ENCODE assay signal across 2 cellular contexts in the genomic region with DNA sequence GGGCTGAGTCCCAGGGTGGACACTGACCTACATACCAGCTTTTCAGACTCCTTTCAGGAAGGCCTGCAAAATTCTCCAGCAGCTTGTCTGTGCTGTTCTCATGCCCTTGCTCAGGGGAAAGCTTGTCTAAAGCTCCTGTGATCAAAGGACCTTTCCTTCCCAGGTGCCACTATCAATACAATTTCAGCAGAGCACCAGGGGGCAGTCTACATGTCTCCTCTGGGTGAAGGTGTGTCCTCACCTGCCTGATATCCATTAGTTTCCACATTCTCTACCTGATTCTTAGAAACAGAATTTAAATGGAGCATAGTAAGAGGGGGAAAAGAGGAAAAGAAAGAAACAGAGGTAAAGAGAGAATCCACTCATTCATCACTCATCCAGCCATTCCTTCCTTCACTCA.
TF ChIP-seq lines count a peak whose summit lies in the region.

No MANE protein-coding gene starts in this region.

TF ChIP-seq in Ishikawa, 13 proteins besides CTCF, POLR2A, EP300 and RAD21:
- TF ChIP-seq CREB1 (IDR thresholded peaks at IDR 0.05; ENCODE audit: low read depth) (no peak), YY1 (IDR thresholded peaks at IDR 0.05; ENCODE audit: low read depth) (no peak), NFIC (IDR thresholded peaks at IDR 0.05) (no peak), ZBTB7A (IDR thresholded peaks at IDR 0.05; ENCODE audit: low read depth) (no peak), CEBPB (IDR thresholded peaks at IDR 0.05) (no peak), TEAD4 (IDR thresholded peaks at IDR 0.05) (no peak), EGR1 (IDR thresholded peaks at IDR 0.05) (no peak)
- TF ChIP-seq, protein P1, sequence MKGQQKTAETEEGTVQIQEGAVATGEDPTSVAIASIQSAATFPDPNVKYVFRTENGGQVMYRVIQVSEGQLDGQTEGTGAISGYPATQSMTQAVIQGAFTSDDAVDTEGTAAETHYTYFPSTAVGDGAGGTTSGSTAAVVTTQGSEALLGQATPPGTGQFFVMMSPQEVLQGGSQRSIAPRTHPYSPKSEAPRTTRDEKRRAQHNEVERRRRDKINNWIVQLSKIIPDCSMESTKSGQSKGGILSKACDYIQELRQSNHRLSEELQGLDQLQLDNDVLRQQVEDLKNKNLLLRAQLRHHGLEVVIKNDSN (IDR thresholded peaks at IDR 0.05) = no peak
- TF ChIP-seq, protein P2, sequence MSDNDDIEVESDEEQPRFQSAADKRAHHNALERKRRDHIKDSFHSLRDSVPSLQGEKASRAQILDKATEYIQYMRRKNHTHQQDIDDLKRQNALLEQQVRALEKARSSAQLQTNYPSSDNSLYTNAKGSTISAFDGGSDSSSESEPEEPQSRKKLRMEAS (IDR thresholded peaks at IDR 0.05) = no peak

TF ChIP-seq in liver, 16 proteins besides CTCF, POLR2A, EP300 and RAD21:
- TF ChIP-seq, protein P2 (IDR thresholded peaks at IDR 0.05) = no peak
- TF ChIP-seq TAF1 (conservative IDR thresholded peaks at IDR 0.05) = no peak
- TF ChIP-seq, protein P3, sequence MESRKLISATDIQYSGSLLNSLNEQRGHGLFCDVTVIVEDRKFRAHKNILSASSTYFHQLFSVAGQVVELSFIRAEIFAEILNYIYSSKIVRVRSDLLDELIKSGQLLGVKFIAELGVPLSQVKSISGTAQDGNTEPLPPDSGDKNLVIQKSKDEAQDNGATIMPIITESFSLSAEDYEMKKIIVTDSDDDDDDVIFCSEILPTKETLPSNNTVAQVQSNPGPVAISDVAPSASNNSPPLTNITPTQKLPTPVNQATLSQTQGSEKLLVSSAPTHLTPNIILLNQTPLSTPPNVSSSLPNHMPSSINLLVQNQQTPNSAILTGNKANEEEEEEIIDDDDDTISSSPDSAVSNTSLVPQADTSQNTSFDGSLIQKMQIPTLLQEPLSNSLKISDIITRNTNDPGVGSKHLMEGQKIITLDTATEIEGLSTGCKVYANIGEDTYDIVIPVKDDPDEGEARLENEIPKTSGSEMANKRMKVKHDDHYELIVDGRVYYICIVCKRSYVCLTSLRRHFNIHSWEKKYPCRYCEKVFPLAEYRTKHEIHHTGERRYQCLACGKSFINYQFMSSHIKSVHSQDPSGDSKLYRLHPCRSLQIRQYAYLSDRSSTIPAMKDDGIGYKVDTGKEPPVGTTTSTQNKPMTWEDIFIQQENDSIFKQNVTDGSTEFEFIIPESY (IDR thresholded peaks at IDR 0.05) = no peak
- TF ChIP-seq RXRA (IDR thresholded peaks at IDR 0.05) = no peak
- no peak for TF ChIP-seq JUND (IDR thresholded peaks at IDR 0.05)
- TF ChIP-seq FOXA2 (IDR thresholded peaks at IDR 0.05) = no peak
- TF ChIP-seq HNF4G (IDR thresholded peaks at IDR 0.05) = no peak
- TF ChIP-seq GABPA (IDR thresholded peaks at IDR 0.05 in 1 of 2, conservative IDR thresholded peaks at IDR 0.05 in 1 of 2) = no peak
- TF ChIP-seq SP1 (IDR thresholded peaks at IDR 0.05) = no peak
- TF ChIP-seq YY1 (IDR thresholded peaks at IDR 0.05) = no peak
- TF ChIP-seq HNF4A (conservative IDR thresholded peaks at IDR 0.05) = no peak
- TF ChIP-seq EGR1 (IDR thresholded peaks at IDR 0.05; ENCODE audit: low read depth in 2 of 2) = no peak
- no peak for TF ChIP-seq NR2F2 (IDR thresholded peaks at IDR 0.05)
- TF ChIP-seq, protein P4, sequence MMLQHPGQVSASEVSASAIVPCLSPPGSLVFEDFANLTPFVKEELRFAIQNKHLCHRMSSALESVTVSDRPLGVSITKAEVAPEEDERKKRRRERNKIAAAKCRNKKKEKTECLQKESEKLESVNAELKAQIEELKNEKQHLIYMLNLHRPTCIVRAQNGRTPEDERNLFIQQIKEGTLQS (IDR thresholded peaks at IDR 0.05) = no peak
- no peak for TF ChIP-seq FOXA1 (IDR thresholded peaks at IDR 0.05)
- TF ChIP-seq, protein P5, sequence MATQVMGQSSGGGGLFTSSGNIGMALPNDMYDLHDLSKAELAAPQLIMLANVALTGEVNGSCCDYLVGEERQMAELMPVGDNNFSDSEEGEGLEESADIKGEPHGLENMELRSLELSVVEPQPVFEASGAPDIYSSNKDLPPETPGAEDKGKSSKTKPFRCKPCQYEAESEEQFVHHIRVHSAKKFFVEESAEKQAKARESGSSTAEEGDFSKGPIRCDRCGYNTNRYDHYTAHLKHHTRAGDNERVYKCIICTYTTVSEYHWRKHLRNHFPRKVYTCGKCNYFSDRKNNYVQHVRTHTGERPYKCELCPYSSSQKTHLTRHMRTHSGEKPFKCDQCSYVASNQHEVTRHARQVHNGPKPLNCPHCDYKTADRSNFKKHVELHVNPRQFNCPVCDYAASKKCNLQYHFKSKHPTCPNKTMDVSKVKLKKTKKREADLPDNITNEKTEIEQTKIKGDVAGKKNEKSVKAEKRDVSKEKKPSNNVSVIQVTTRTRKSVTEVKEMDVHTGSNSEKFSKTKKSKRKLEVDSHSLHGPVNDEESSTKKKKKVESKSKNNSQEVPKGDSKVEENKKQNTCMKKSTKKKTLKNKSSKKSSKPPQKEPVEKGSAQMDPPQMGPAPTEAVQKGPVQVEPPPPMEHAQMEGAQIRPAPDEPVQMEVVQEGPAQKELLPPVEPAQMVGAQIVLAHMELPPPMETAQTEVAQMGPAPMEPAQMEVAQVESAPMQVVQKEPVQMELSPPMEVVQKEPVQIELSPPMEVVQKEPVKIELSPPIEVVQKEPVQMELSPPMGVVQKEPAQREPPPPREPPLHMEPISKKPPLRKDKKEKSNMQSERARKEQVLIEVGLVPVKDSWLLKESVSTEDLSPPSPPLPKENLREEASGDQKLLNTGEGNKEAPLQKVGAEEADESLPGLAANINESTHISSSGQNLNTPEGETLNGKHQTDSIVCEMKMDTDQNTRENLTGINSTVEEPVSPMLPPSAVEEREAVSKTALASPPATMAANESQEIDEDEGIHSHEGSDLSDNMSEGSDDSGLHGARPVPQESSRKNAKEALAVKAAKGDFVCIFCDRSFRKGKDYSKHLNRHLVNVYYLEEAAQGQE (IDR thresholded peaks at IDR 0.05) = no peak
